In the genomic region with DNA sequence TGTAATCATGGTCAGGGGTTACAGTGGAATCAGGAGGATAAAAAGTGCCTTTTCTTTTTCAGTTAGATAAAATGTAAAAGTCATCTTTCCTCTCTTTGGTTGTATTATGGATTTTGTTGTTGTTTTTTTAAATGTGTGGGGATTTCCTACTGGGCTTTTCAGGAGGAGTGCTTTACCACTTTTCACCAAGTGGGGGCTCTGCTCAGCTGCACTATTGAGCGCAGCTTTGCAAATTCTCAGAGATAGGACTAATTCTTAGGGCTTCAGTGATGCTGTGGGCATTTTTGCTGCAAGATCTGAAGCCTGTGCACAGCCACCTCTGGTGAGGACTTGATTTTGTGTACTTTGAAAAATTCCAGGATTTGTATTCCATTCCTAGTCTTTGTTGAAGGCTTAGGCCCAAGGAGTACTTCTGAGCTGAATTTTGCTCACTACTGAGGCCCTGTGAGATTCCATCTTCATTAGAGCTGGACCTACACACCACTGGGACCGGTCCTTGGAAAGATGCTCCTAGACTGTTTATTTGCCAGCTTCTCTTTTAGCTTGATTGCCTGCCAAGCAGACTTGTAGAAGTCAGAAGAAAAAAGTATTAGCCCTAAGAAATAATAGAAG, we compare ENCODE assay signal across 9 cellular contexts. TPM values are rescaled to one million over a fixed set of nuclear protein-coding genes. Genes with fewer than 3 reads are reported as not detected.
A peak's percentile ranks its signal among the peaks of the same experiment; 100 is the strongest.
DNase-seq lines count a peak whose midpoint lies in the region; ATAC-seq and TF ChIP-seq lines count a peak whose summit lies in the region.
"Had no signal": no experiment of that assay in that cellular context is flagged by ENCODE, and none has a peak within 500 bp of the region (broad histone marks: within the 10 kb centered on the region; RNA-seq: fewer than 3 reads in every experiment).

No MANE protein-coding gene starts in this region.

- H3K27ac ChIP-seq in psoas muscle: no peak overlapping the region
- H3K27ac ChIP-seq: skin epidermis had no signal

- DNase-seq in activated naive CD4-positive, alpha-beta T cell treated with anti-CD3 and anti-CD28 coated beads for 36 hours: peak; percentile 56
- DNase-seq in activated naive CD4-positive, alpha-beta T cell treated with Interleukin-2 at 50 U/mL for 16 hours: no peak
- DNase-seq in NCI-H82 treated with DMSO at 0.1 percent for 48 hours (lab: John Stamatoyannopoulos, UW; ENCODE audit: unreplicated experiment): peak; percentile 27
- DNase-seq in erythroblast (lab: John Stamatoyannopoulos, UW): peak; percentile 8 to 41
- no peak for DNase-seq in psoas muscle
- DNase-seq in activated naive CD4-positive, alpha-beta T cell treated with anti-CD3 and anti-CD28 coated beads, Interleukin-2, amount 50 U/mL, for 16 hours: no peak

- intact Hi-C loops in activated naive CD4-positive, alpha-beta T cell treated with anti-CD3 and anti-CD28 coated beads for 36 hours (cut with micrococcal nuclease): loop anchor here (1.0 to 2.0 kb wide), 2 partner anchors 44 to 381 kb away; no protein-coding TSS in a partner anchor
- intact Hi-C loops in psoas muscle (cut with DNase I): loop anchor here (5.0 kb wide), 1 partner anchor 44 kb away; no protein-coding TSS in a partner anchor

- H3K9me3 Mint-ChIP-seq in activated naive CD4-positive, alpha-beta T cell treated with anti-CD3 and anti-CD28 coated beads for 36 hours: no peaks in the 10 kb centered on the region

- no peaks in the 10 kb centered on the region for H3K27me3 Mint-ChIP-seq in activated naive CD4-positive, alpha-beta T cell treated with anti-CD3 and anti-CD28 coated beads for 36 hours (ENCODE audit: low read depth)

- H3K9me3 ChIP-seq in psoas muscle: no peaks in the 10 kb centered on the region

- no peak for TF ChIP-seq POLR2A in erythroblast (IDR thresholded peaks at IDR 0.05; ENCODE audit: low read length)

- peaks cover 0 to 27% (median 2%) of the 10 kb centered on the region in 3 donors for H3K27me3 ChIP-seq in psoas muscle (ENCODE audit: insufficient read depth in 3 of 3, low read length in 2 of 3)

- no peaks in the 10 kb centered on the region for H3K4me1 ChIP-seq in psoas muscle

- CTCF ChIA-PET in activated naive CD4-positive, alpha-beta T cell treated with anti-CD3 and anti-CD28 coated beads for 36 hours (lab: Charles Lee): interaction anchor here (0.6 to 2.9 kb wide), 12 partner anchors 13 to 154 kb away, joined by 3 to 25 read pairs (median 5); no protein-coding TSS in a partner anchor

- 39 to 55% (median 44%) methylated on average over 2 of the region's 2 CpGs for whole genome bisulfite sequencing in psoas muscle, 3 donors

- no peaks in the 10 kb centered on the region for H3K36me3 Mint-ChIP-seq in activated naive CD4-positive, alpha-beta T cell treated with anti-CD3 and anti-CD28 coated beads for 36 hours (ENCODE audit: low read depth)

- H3K4me3 Mint-ChIP-seq in activated naive CD4-positive, alpha-beta T cell treated with anti-CD3 and anti-CD28 coated beads for 36 hours: no peak overlapping the region

- H3K4me3 ChIP-seq in psoas muscle: no peak overlapping the region
- H3K4me3 ChIP-seq: skin epidermis had no signal

- H3K36me3 ChIP-seq in psoas muscle (ENCODE audit: insufficient read depth in 1 of 2, low read depth in 1 of 2): no peaks in the 10 kb centered on the region

- ATAC-seq in psoas muscle (peak in 1 of 4 donors; percentile 45), HG03025 (IDR thresholded peaks at IDR 0.05; ENCODE audit: low FRiP score, unreplicated experiment) (no peak), GM18907 (IDR thresholded peaks at IDR 0.05; ENCODE audit: unreplicated experiment) (no peak)

- H3K27ac Mint-ChIP-seq in activated naive CD4-positive, alpha-beta T cell treated with anti-CD3 and anti-CD28 coated beads for 36 hours: no peak overlapping the region

- TF ChIP-seq CTCF in psoas muscle (IDR thresholded peaks at IDR 0.05): peak; percentile 60

- peaks cover 10% of the 10 kb centered on the region for H3K4me1 Mint-ChIP-seq in activated naive CD4-positive, alpha-beta T cell treated with anti-CD3 and anti-CD28 coated beads for 36 hours (ENCODE audit: low read depth)

RNA-seq across cellular contexts. Expression of gene GNB5, which starts 7.5 kb away (rescaled TPM):
- total RNA-seq in activated naive CD4-positive, alpha-beta T cell treated with anti-CD3 and anti-CD28 coated beads for 36 hours: 10 to 100 TPM; 23.2 to 23.6 TPM
- total RNA-seq in psoas muscle: 1 to 10 TPM; 1.1 to 2.5 (median 1.4) TPM
- 1 to 10 TPM in 2 of 3 donors, under 1 TPM in 1; 0.86 to 1.5 (median 1.3) TPM for polyA plus RNA-seq in psoas muscle

Comparison
In these comparisons a context has a peak if more than half of its experiments do, and no peak if none do; other contexts are left out.
1. DNase-seq: peak in activated naive CD4-positive, alpha-beta T cell treated with anti-CD3 and anti-CD28 coated beads for 36 hours (single experiment), NCI-H82 treated with DMSO at 0.1 percent for 48 hours (single experiment) and erythroblast (2 of 2); none in activated naive CD4-positive, alpha-beta T cell treated with Interleukin-2 at 50 U/mL for 16 hours (single experiment), psoas muscle (0 of 2) and activated naive CD4-positive, alpha-beta T cell treated with anti-CD3 and anti-CD28 coated beads, Interleukin-2, amount 50 U/mL, for 16 hours (single experiment).
2. RNA of gene GNB5, which starts 7.5 kb away (total RNA-seq): 23.2 to 23.6 TPM in activated naive CD4-positive, alpha-beta T cell treated with anti-CD3 and anti-CD28 coated beads for 36 hours; 1.1 to 2.5 TPM in psoas muscle; every median in the first group is over 4 times any median in the second.